ENCODE assay signal across 20 cellular contexts in the genomic region with DNA sequence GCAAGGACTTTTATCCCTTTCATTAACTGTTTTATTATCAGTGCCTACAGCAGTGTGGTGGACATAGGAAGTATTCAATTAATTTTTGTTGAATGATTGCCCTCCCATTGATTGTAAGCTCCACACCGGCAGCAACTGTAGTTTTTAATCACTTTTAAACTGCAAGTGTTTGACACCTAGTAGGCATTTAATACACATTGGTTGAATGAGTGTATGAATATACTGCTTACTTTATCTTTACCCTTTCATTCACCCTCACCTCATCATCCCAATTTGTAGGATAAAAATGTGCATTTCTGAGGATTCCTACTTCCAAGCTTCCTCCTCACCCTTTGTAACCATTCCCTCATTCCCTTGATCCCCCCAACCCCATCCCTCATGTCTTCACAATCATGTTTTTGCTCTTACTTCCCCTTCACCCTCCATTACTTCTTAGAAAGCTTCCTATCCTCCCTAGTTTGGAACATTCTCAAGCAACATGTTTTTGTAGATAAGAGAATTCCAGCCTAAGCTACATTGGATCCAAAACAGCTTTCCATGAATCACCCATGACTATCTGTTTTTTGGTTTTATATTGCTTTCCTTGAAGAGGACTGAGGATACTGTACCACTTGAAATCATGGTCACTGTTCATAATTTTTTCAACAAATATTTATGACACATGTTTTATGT. TPM values are rescaled to one million over a fixed set of nuclear protein-coding genes. Genes with fewer than 3 reads are reported as not detected.
A peak's percentile ranks its signal among the peaks of the same experiment; 100 is the strongest.
DNase-seq lines count a peak whose midpoint lies in the region; ATAC-seq and TF ChIP-seq lines count a peak whose summit lies in the region.
"Had no signal": no experiment of that assay in that cellular context is flagged by ENCODE, and none has a peak within 500 bp of the region (broad histone marks: within the 10 kb centered on the region; RNA-seq: fewer than 3 reads in every experiment).

No MANE protein-coding gene starts in this region.

- peaks cover 5% of the 10 kb centered on the region for H3K27me3 Mint-ChIP-seq in endodermal cell (ENCODE audit: insufficient read depth)
- peaks cover 28% of the 10 kb centered on the region for H3K27me3 Mint-ChIP-seq in nephron (ENCODE audit: low read depth)
- peaks cover 4% of the 10 kb centered on the region for H3K27me3 Mint-ChIP-seq in chondrocyte (ENCODE audit: low read depth)

- no peak overlapping the region for H4K8ac ChIP-seq in IMR-90 (ENCODE audit: low read depth in 2 of 2, low read length in 2 of 2)

- TF ChIP-seq POLR2A in IMR-90 (IDR thresholded peaks at IDR 0.05; ENCODE audit: low read depth, low read length) = no peak

- peak overlapping the region; percentile 8 for H2BK5ac ChIP-seq in IMR-90 (ENCODE audit: low read depth, low read length, poor library complexity, severe bottlenecking)

- POLR2A ChIA-PET in IMR-90 (lab: Charles Lee; ENCODE audit: unreplicated experiment) = no interaction called here

- peak; percentile 54 for DNase-seq in EH (ENCODE audit: low read depth)
- peak; percentile 65 for DNase-seq in IMR-90
- DNase-seq in endodermal cell = no peak
- no peak for DNase-seq in medulla oblongata (ENCODE audit: extremely low spot score)
- DNase-seq in chondrocyte (ENCODE audit: low spot score) = no peak
- no peak for DNase-seq in HAP-1 (ENCODE audit: low spot score in 2 of 2)
- DNase-seq in tibial artery = no peak
- DNase-seq: activated CD8-positive, alpha-beta memory T cell treated with anti-CD3 and anti-CD28 coated beads for 24 hours; activated naive CD8-positive, alpha-beta T cell treated with anti-CD3 and anti-CD28 coated beads, Interleukin-2, amount 10 ng/mL, durations not matched to agents 7 days and 5 days; BE2C; central memory CD4-positive, alpha-beta T cell; NCI-H1417 treated with DMSO at 0.1 percent for 48 hours; NCI-H2227 treated with DMSO at 0.1 percent for 48 hours; stimulated activated CD4-positive, alpha-beta T cell treated with anti-CD3 and anti-CD28 coated beads, Interleukin-4, amount 100 ng/mL, for 1 hour; T-cell had no signal

- no peaks in the 10 kb centered on the region for H3K27me3 ChIP-seq in IMR-90 (ENCODE audit: control insufficient read depth, insufficient read depth, low read length)
- no peaks in the 10 kb centered on the region for H3K27me3 ChIP-seq in endodermal cell (ENCODE audit: control insufficient read depth, insufficient read depth, low read length, poor library complexity, severe bottlenecking)
- H3K27me3 ChIP-seq in HAP-1 (ENCODE audit: low read depth) = no peaks in the 10 kb centered on the region
- peaks cover 0 to 10% of the 10 kb centered on the region in 2 donors for H3K27me3 ChIP-seq in tibial artery
- H3K27me3 ChIP-seq: BE2C had no signal

- H3K4me2 ChIP-seq in IMR-90 (ENCODE audit: low read depth, low read length) = peak overlapping the region; percentile 67; the same call in 1 of the 2 replicates
- H3K4me2 ChIP-seq: KMS-11 had no signal

- no peak overlapping the region; the same call in 1 of the 2 replicates for H3K18ac ChIP-seq in IMR-90 (ENCODE audit: low read depth, low read length)

- H2BK15ac ChIP-seq in IMR-90 (ENCODE audit: low read depth, low read length) = no peak overlapping the region; the same call in 2 of the 3 replicates

- H3K4me3 Mint-ChIP-seq in endodermal cell (no peak overlapping the region), nephron (peak overlapping the region; percentile 22 to 64 (median 48)), chondrocyte (ENCODE audit: unreplicated experiment) (no peak overlapping the region)
- H3K4me3 Mint-ChIP-seq: activated T-helper 1 cell treated with anti-CD3 and anti-CD28 coated beads, Interleukin-12 subunit alpha, Interleukin-12 subunit beta, Interleukin-2, Interleukin-4 antibody, amounts not matched to agents 30 ng/mL and 10 ng/mL and 1 ng/mL, durations not matched to agents 14 hours and 24 hours and 36 hours; memory B cell; T-cell had no signal

- no peaks in the 10 kb centered on the region for H3K36me3 ChIP-seq in IMR-90 (ENCODE audit: control insufficient read depth, insufficient read depth, low read length)
- no peaks in the 10 kb centered on the region for H3K36me3 ChIP-seq in endodermal cell (ENCODE audit: control insufficient read depth, insufficient read depth, low read length)
- H3K36me3 ChIP-seq in HAP-1 (replicated peaks) = no peaks in the 10 kb centered on the region
- no peaks in the 10 kb centered on the region for H3K36me3 ChIP-seq in tibial artery
- H3K36me3 ChIP-seq: BE2C, thoracic aorta had no signal

- H2AFZ ChIP-seq in IMR-90 (replicated peaks; ENCODE audit: low read length, poor library complexity) = no peak overlapping the region

- H3K27ac ChIP-seq in IMR-90 (ENCODE audit: insufficient read depth, low read length) (no peak overlapping the region), endodermal cell (ENCODE audit: low read depth, low read length) (no peak overlapping the region), tibial artery (no peak overlapping the region)
- H3K27ac ChIP-seq: KMS-11, thoracic aorta had no signal

- H3K9ac ChIP-seq in IMR-90 (ENCODE audit: low read depth, low read length) (no peak overlapping the region), endodermal cell (ENCODE audit: extremely low read depth, low read length, poor library complexity, severe bottlenecking) (no peak overlapping the region)
- H3K9ac ChIP-seq: KMS-11 had no signal

- TF ChIP-seq CTCF in IMR-90 (conservative IDR thresholded peaks at IDR 0.05; ENCODE audit: low read depth, low read length) (no peak), endodermal cell (conservative IDR thresholded peaks at IDR 0.05) (no peak), nephron (IDR thresholded peaks at IDR 0.05; ENCODE audit: unreplicated experiment in 3 of 3) (no peak), chondrocyte (IDR thresholded peaks at IDR 0.05) (no peak), tibial artery (IDR thresholded peaks at IDR 0.05) (no peak)

- H3K9me3 ChIP-seq in IMR-90 (ENCODE audit: control insufficient read depth, insufficient read depth, low read length) = no peaks in the 10 kb centered on the region
- H3K9me3 ChIP-seq in endodermal cell (ENCODE audit: control insufficient read depth, low read length) = no peaks in the 10 kb centered on the region
- no peaks in the 10 kb centered on the region for H3K9me3 ChIP-seq in HAP-1
- no peaks in the 10 kb centered on the region for H3K9me3 ChIP-seq in tibial artery
- H3K9me3 ChIP-seq: BE2C, thoracic aorta had no signal

- CTCF ChIA-PET in IMR-90 (lab: Yijun Ruan, JAX) = interaction anchor here (1.0 to 4.1 kb wide), 2 partner anchors 67 to 70 kb away, joined by 3 to 28 read pairs; no protein-coding TSS in a partner anchor

- no peak overlapping the region for H3K14ac ChIP-seq in IMR-90 (replicated peaks; ENCODE audit: low read depth, low read length)

- H4K5ac ChIP-seq in IMR-90 (ENCODE audit: low read depth, low read length) = no peak overlapping the region

- peaks cover 0 to 5% of the 10 kb centered on the region in 2 experiments; a peak in 2 of 4 replicates for H3K79me1 ChIP-seq in IMR-90 (ENCODE audit: low read depth in 1 of 2, low read length in 2 of 2)

- H3K27ac Mint-ChIP-seq in endodermal cell (no peak overlapping the region), nephron (peak overlapping the region in 2 of 3 experiments; percentile 59 to 71), chondrocyte (ENCODE audit: unreplicated experiment) (no peak overlapping the region)
- H3K27ac Mint-ChIP-seq: activated naive CD8-positive, alpha-beta T cell treated with anti-CD3 and anti-CD28 coated beads, Interleukin-2, amount 10 ng/mL, durations not matched to agents 7 days and 5 days; activated T-helper 1 cell treated with anti-CD3 and anti-CD28 coated beads, Interleukin-12 subunit alpha, Interleukin-12 subunit beta, Interleukin-2, Interleukin-4 antibody, amounts not matched to agents 30 ng/mL and 10 ng/mL and 1 ng/mL, durations not matched to agents 14 hours and 24 hours and 36 hours; memory B cell; T-cell had no signal

- H3K4me1 Mint-ChIP-seq in endodermal cell = peaks cover 19% of the 10 kb centered on the region
- peaks cover 42% of the 10 kb centered on the region for H3K4me1 Mint-ChIP-seq in nephron
- peaks cover 25% of the 10 kb centered on the region for H3K4me1 Mint-ChIP-seq in chondrocyte (ENCODE audit: low read depth)

- no peaks in the 10 kb centered on the region for H3K9me1 ChIP-seq in IMR-90 (ENCODE audit: insufficient read depth, low read length)

- H2AK5ac ChIP-seq in IMR-90 (ENCODE audit: low read depth, low read length) = no peak overlapping the region

- in situ Hi-C loops in IMR-90 (cut with MboI; ENCODE audit: low sequenced_read_pairs) (loop anchor here (5.0 to 10.0 kb wide), 2 partner anchors 72 to 169 kb away; a partner anchor contains a TSS), HAP-1 (cut with MboI; ENCODE audit: low sequenced_read_pairs) (loop anchor here (5.0 kb wide), 1 partner anchor 72 kb away; no protein-coding TSS in a partner anchor)

- WGBS in IMR-90 (ENCODE audit: extremely low coverage in 2 of 2, insufficient read length in 1 of 2), 2 experiments = no CpG with 5 or more reads among the region's 1 CpG
- WGBS in endodermal cell (ENCODE audit: insufficient coverage in 1 of 2, insufficient read length in 1 of 2), 2 experiments = 100% methylated on average over 1 of the region's 1 CpG; no CpG with 5 or more reads in 1 of the 2 experiments

- 0 out of 2 replicates have a peak, but pooled peaks have one; percentile 3 for ATAC-seq in IMR-90 (ENCODE audit: low read depth)
- ATAC-seq: T-cell had no signal

- H3K4me3 ChIP-seq in IMR-90 (ENCODE audit: insufficient read depth, low read depth, low read length) (no peak overlapping the region), endodermal cell (ENCODE audit: low read length) (peak overlapping the region; percentile 47), HAP-1 (no peak overlapping the region), tibial artery (no peak overlapping the region)
- H3K4me3 ChIP-seq: thoracic aorta had no signal

- H4K20me1 ChIP-seq in IMR-90 (ENCODE audit: insufficient read depth, low read length) = peaks cover 9% of the 10 kb centered on the region

- H3K36me3 Mint-ChIP-seq in endodermal cell (ENCODE audit: low read depth) (no peaks in the 10 kb centered on the region), nephron (ENCODE audit: low read depth) (no peaks in the 10 kb centered on the region), chondrocyte (ENCODE audit: low read depth) (no peaks in the 10 kb centered on the region)
- H3K36me3 Mint-ChIP-seq: memory B cell, T-cell had no signal

- H3K4me1 ChIP-seq in IMR-90 (ENCODE audit: control insufficient read depth, insufficient read depth, low read length) = peaks cover 4% of the 10 kb centered on the region; the same call in 1 of the 2 replicates
- peaks cover 10% of the 10 kb centered on the region for H3K4me1 ChIP-seq in endodermal cell (ENCODE audit: control insufficient read depth, insufficient read depth, low read length)
- peaks cover 7% of the 10 kb centered on the region for H3K4me1 ChIP-seq in HAP-1
- H3K4me1 ChIP-seq in tibial artery = peaks cover 0 to 28% (median 9%) of the 10 kb centered on the region in 4 donors
- H3K4me1 ChIP-seq: BE2C had no signal

- no peak overlapping the region for H2BK120ac ChIP-seq in IMR-90 (ENCODE audit: low read depth, low read length)

- no peak for TF ChIP-seq RAD21 in IMR-90 (IDR thresholded peaks at IDR 0.05; ENCODE audit: low read length)

- no peak overlapping the region for H3K56ac ChIP-seq in IMR-90 (ENCODE audit: extremely low read depth, insufficient read depth, low read length)

- no TSS peak for BruUV-seq in IMR-90 (replicated peaks; lab: Mats Ljungman, UMichigan)

- no peak overlapping the region for H3K23ac ChIP-seq in IMR-90 (ENCODE audit: low read depth, low read length)

- no peak overlapping the region for H2AK9ac ChIP-seq in IMR-90 (replicated peaks; ENCODE audit: low read depth, low read length, poor library complexity)

- H3K9me3 Mint-ChIP-seq in endodermal cell (no peaks in the 10 kb centered on the region), nephron (no peaks in the 10 kb centered on the region), chondrocyte (ENCODE audit: low read depth) (no peaks in the 10 kb centered on the region)
- H3K9me3 Mint-ChIP-seq: activated naive CD8-positive, alpha-beta T cell treated with anti-CD3 and anti-CD28 coated beads, Interleukin-2, amount 10 ng/mL, durations not matched to agents 7 days and 5 days; activated T-helper 1 cell treated with anti-CD3 and anti-CD28 coated beads, Interleukin-12 subunit alpha, Interleukin-12 subunit beta, Interleukin-2, Interleukin-4 antibody, amounts not matched to agents 30 ng/mL and 10 ng/mL and 1 ng/mL, durations not matched to agents 14 hours and 24 hours and 36 hours; memory B cell; T-cell had no signal

- dilution Hi-C loops in IMR-90 (cut with HindIII; ENCODE audit: low sequenced_read_pairs, unreplicated experiment) = no loop called here

- intact Hi-C loops in IMR-90 (cut with micrococcal nuclease) (loop anchor here (5.0 kb wide), 1 partner anchor 42 kb away; no protein-coding TSS in a partner anchor), tibial artery (cut with DNase I; ENCODE audit: low total_unique reads) (loop anchor here (5.0 kb wide), 1 partner anchor 172 kb away; a partner anchor contains a TSS)

- H3K4ac ChIP-seq in IMR-90 (ENCODE audit: low read depth, low read length) = no peak overlapping the region

- H2BK20ac ChIP-seq in IMR-90 (ENCODE audit: low read depth, low read length) = no peak overlapping the region

- H4K91ac ChIP-seq in IMR-90 (ENCODE audit: insufficient read depth, low read depth, low read length) = no peak overlapping the region

RNA-seq across cellular contexts. Expression of a gene that starts 1.0 kb away (rescaled TPM):
- not detected in 2 replicates for total RNA-seq in IMR-90 (2012; rRNA removed)
- 0.07 TPM in 1 of 2 replicates, not detected in the other for polyA plus RNA-seq in IMR-90 (2012; rRNA removed)
- polyA plus RNA-seq in IMR-90 (2012; cell fraction: cytosol; rRNA removed) = not detected in 2 replicates
- polyA plus RNA-seq in IMR-90 (2012; cell fraction: nucleus; rRNA removed; ENCODE audit: low replicate concordance) = not detected in 2 replicates
- total RNA-seq in endodermal cell = not detected
- 0.14 TPM for polyA plus RNA-seq in endodermal cell (2013, experiment 1 of 2)
- 0.17 TPM for polyA plus RNA-seq in endodermal cell (2013, experiment 2 of 2)
- 0.15 TPM in 1 of 3 replicates, not detected in the others for total RNA-seq in chondrocyte
- total RNA-seq: activated naive CD8-positive, alpha-beta T cell treated with anti-CD3 and anti-CD28 coated beads, Interleukin-2, amount 10 ng/mL, durations not matched to agents 7 days and 5 days; activated T-helper 1 cell treated with anti-CD3 and anti-CD28 coated beads, Interleukin-12 subunit alpha, Interleukin-12 subunit beta, Interleukin-2, Interleukin-4 antibody, amounts not matched to agents 30 ng/mL and 10 ng/mL and 1 ng/mL, durations not matched to agents 14 hours and 24 hours and 36 hours; T-cell had no signal

RNA-seq across cellular contexts. Expression of a gene that starts 2.2 kb away (rescaled TPM):
- total RNA-seq in IMR-90 (2012; rRNA removed) = 69.7 and 74.4 TPM in 2 replicates
- 22.6 and 28.4 TPM in 2 replicates for polyA plus RNA-seq in IMR-90 (2012; rRNA removed)
- polyA plus RNA-seq in IMR-90 (2012; cell fraction: cytosol; rRNA removed) = 8.9 and 12.3 TPM in 2 replicates
- polyA plus RNA-seq in IMR-90 (2012; cell fraction: nucleus; rRNA removed; ENCODE audit: low replicate concordance) = 19.6 and 68.9 TPM in 2 replicates
- total RNA-seq in endodermal cell = 10 to 100 TPM; 36.4 to 40.6 TPM
- polyA plus RNA-seq in endodermal cell (2013, experiment 1 of 2) = 37.4 TPM
- polyA plus RNA-seq in endodermal cell (2013, experiment 2 of 2) = 32.5 TPM
- total RNA-seq in chondrocyte = 36.5 to 41.1 TPM (median 36.9 TPM) in 3 replicates

Comparison
In these comparisons a context has a peak if more than half of its experiments do, and no peak if none do; other contexts are left out.
1. DNase-seq: peak in EH (single experiment) and IMR-90 (single experiment); none in endodermal cell (single experiment), medulla oblongata (single experiment), chondrocyte (single experiment), HAP-1 (0 of 2) and tibial artery (0 of 2).
2. H3K27ac Mint-ChIP-seq: peak in nephron (2 of 3); none in endodermal cell (single experiment) and chondrocyte (single experiment).
3. H3K4me3 Mint-ChIP-seq: peak in nephron (3 of 3); none in endodermal cell (single experiment) and chondrocyte (single experiment).